Comparison of ENCODE assay signal across 25 cellular contexts in genomic region chr18:32360682-32361345, GRCh38.
"Had no signal": no experiment of that assay in that cellular context is flagged by ENCODE, and none has a peak within 500 bp of the region (broad histone marks: within the 10 kb centered on the region; RNA-seq: fewer than 3 reads in every experiment).

No MANE protein-coding gene starts in this region.

- H3K27ac ChIP-seq: brain microvascular endothelial cell, coronary artery, dorsolateral prefrontal cortex, gastrocnemius medialis, left lung, lower lobe of right lung, neural progenitor cell, tibial nerve had no signal

- H3K27me3 ChIP-seq: brain microvascular endothelial cell, dorsolateral prefrontal cortex, gastrocnemius medialis, left lung, neural progenitor cell, tibial nerve had no signal

- H3K4me2 ChIP-seq: neural progenitor cell had no signal

- DNase-seq: activated CD4-positive, alpha-beta T cell treated with anti-CD3 and anti-CD28 coated beads for 36 hours; activated CD4-positive, CD25-positive, alpha-beta regulatory T cell; activated CD8-positive, alpha-beta memory T cell treated with anti-CD3 and anti-CD28 coated beads for 24 hours; activated gamma-delta T cell treated with Interleukin-2 at 50 U/mL for 16 hours; activated naive CD8-positive, alpha-beta T cell treated with anti-CD3 and anti-CD28 coated beads, Interleukin-2, amount 50 U/mL, for 24 hours; aorta; brain microvascular endothelial cell; dorsolateral prefrontal cortex; effector memory CD4-positive, alpha-beta T cell; gastrocnemius medialis; glutamatergic neuron; left lung; lower lobe of right lung; mesendoderm; natural killer cell; occipital lobe; right cardiac atrium; stimulated activated CD4-positive, alpha-beta T cell treated with anti-CD3 and anti-CD28 coated beads, Interleukin-15, amount 100 ng/mL, for 24 hours; stimulated activated CD4-positive, alpha-beta T cell treated with anti-CD3 and anti-CD28 coated beads, Interleukin-2, amount 100 ng/mL, for 24 hours; stimulated activated naive CD4-positive, alpha-beta T cell had no signal

- H3K4me1 ChIP-seq: gastrocnemius medialis, left lung, neural progenitor cell had no signal

- H3K9me3 Mint-ChIP-seq: activated naive CD4-positive, alpha-beta T cell treated with anti-CD3 and anti-CD28 coated beads, Interleukin-2, amount 50 U/mL, for 24 hours; activated naive CD8-positive, alpha-beta T cell treated with anti-CD3 and anti-CD28 coated beads, Interleukin-2, amount 50 U/mL, for 24 hours; natural killer cell; T-helper 2 cell treated with Interferon-gamma antibody and Interleukin-4, amounts not matched to agents 5 μg/mL and 100 μg/mL, for 36 hours had no signal

- ATAC-seq: activated CD4-positive, alpha-beta T cell treated with anti-CD3 and anti-CD28 coated beads for 36 hours; activated naive CD8-positive, alpha-beta T cell treated with anti-CD3 and anti-CD28 coated beads, Interleukin-2, amount 50 U/mL, for 24 hours; gastrocnemius medialis; left lung; lower lobe of right lung; natural killer cell; right cardiac atrium had no signal

- H2AFZ ChIP-seq: neural progenitor cell had no signal

- H3K36me3 ChIP-seq: brain microvascular endothelial cell, gastrocnemius medialis, left lung, lower lobe of right lung, neural progenitor cell, tibial nerve had no signal

- H3K4me3 ChIP-seq: coronary artery, dorsolateral prefrontal cortex, gastrocnemius medialis, left lung, lower lobe of right lung, neural progenitor cell, tibial nerve had no signal

- H3K9me3 ChIP-seq: gastrocnemius medialis, left lung, lower lobe of right lung, tibial nerve had no signal

- H3K27ac Mint-ChIP-seq: activated CD4-positive, alpha-beta T cell treated with anti-CD3 and anti-CD28 coated beads for 36 hours; activated naive CD4-positive, alpha-beta T cell treated with anti-CD3 and anti-CD28 coated beads, Interleukin-2, amount 50 U/mL, for 24 hours; activated naive CD8-positive, alpha-beta T cell treated with anti-CD3 and anti-CD28 coated beads, Interleukin-2, amount 50 U/mL, for 24 hours; natural killer cell; neural progenitor cell; T-helper 2 cell treated with Interferon-gamma antibody and Interleukin-4, amounts not matched to agents 5 μg/mL and 100 μg/mL, for 36 hours had no signal

- H3K36me3 Mint-ChIP-seq: activated naive CD4-positive, alpha-beta T cell treated with anti-CD3 and anti-CD28 coated beads, Interleukin-2, amount 50 U/mL, for 24 hours; natural killer cell had no signal

- H3K4me3 Mint-ChIP-seq: activated CD4-positive, alpha-beta T cell treated with anti-CD3 and anti-CD28 coated beads for 36 hours; activated naive CD4-positive, alpha-beta T cell treated with anti-CD3 and anti-CD28 coated beads, Interleukin-2, amount 50 U/mL, for 24 hours; activated naive CD8-positive, alpha-beta T cell treated with anti-CD3 and anti-CD28 coated beads, Interleukin-2, amount 50 U/mL, for 24 hours; natural killer cell; neural progenitor cell; T-helper 2 cell treated with Interferon-gamma antibody and Interleukin-4, amounts not matched to agents 5 μg/mL and 100 μg/mL, for 36 hours had no signal

- H3K4me1 Mint-ChIP-seq: activated CD4-positive, alpha-beta T cell treated with anti-CD3 and anti-CD28 coated beads for 36 hours; activated naive CD4-positive, alpha-beta T cell treated with anti-CD3 and anti-CD28 coated beads, Interleukin-2, amount 50 U/mL, for 24 hours; activated naive CD8-positive, alpha-beta T cell treated with anti-CD3 and anti-CD28 coated beads, Interleukin-2, amount 50 U/mL, for 24 hours; natural killer cell had no signal

- H3K9ac ChIP-seq: neural progenitor cell had no signal
